ENCODE assay signal across 1 cellular context in genomic region chr22:19917389-19918138, GRCh38.
TF ChIP-seq lines count a peak whose summit lies in the region.

No MANE protein-coding gene starts in this region.

TF ChIP-seq in WTC11, 78 proteins besides CTCF, POLR2A, EP300 and RAD21 (continued from another document):
- TF ChIP-seq USF2 (CRISPR knock-in tag; IDR thresholded peaks at IDR 0.05) (no peak), ZBTB21 (CRISPR knock-in tag; IDR thresholded peaks at IDR 0.05; ENCODE audit: borderline replicate concordance) (no peak), ZNF263 (CRISPR knock-in tag; IDR thresholded peaks at IDR 0.05; ENCODE audit: low read depth) (no peak), NFYB (CRISPR knock-in tag; conservative IDR thresholded peaks at IDR 0.05; ENCODE audit: low read depth) (no peak), IRF2 (CRISPR knock-in tag; IDR thresholded peaks at IDR 0.05; ENCODE audit: borderline replicate concordance, low read depth) (no peak), FOXJ3 (CRISPR knock-in tag; IDR thresholded peaks at IDR 0.05; ENCODE audit: borderline replicate concordance) (no peak), CREB1 (CRISPR knock-in tag; IDR thresholded peaks at IDR 0.05) (no peak), NR1H2 (CRISPR knock-in tag; IDR thresholded peaks at IDR 0.05) (no peak)
